Comparison of ENCODE assay signal across 10 cellular contexts in genomic region chr2:45607701-45608100, GRCh38. TPM values are rescaled to one million over a fixed set of nuclear protein-coding genes. Genes with fewer than 3 reads are reported as not detected.
DNase-seq lines count a peak whose midpoint lies in the region; TF ChIP-seq lines count a peak whose summit lies in the region.
"Had no signal": no experiment of that assay in that cellular context is flagged by ENCODE, and none has a peak within 500 bp of the region (broad histone marks: within the 10 kb centered on the region; RNA-seq: fewer than 3 reads in every experiment).

No MANE protein-coding gene starts in this region.

- H3K27me3 ChIP-seq in MM.1S (replicated peaks; ENCODE audit: insufficient read depth, low read length) (no peaks in the 10 kb centered on the region), parathyroid adenoma (ENCODE audit: control insufficient read depth, insufficient read depth, low read length) (no peaks in the 10 kb centered on the region)
- H3K27me3 ChIP-seq: Peyer's patch had no signal

- no peaks in the 10 kb centered on the region for H3K9me2 ChIP-seq in MM.1S (replicated peaks; ENCODE audit: insufficient read depth, low read length)

- H3K9ac ChIP-seq in MM.1S (ENCODE audit: low read length), result no peak overlapping the region
- no peak overlapping the region for H3K9ac ChIP-seq in parathyroid adenoma

- H3K79me2 ChIP-seq in MM.1S (ENCODE audit: low read length), result peaks cover 46% of the 10 kb centered on the region
- H3K79me2 ChIP-seq in parathyroid adenoma, result peaks cover 24% of the 10 kb centered on the region

- no peaks in the 10 kb centered on the region for H3K36me3 ChIP-seq in MM.1S (replicated peaks; ENCODE audit: insufficient read depth, low read length)
- no peaks in the 10 kb centered on the region for H3K36me3 ChIP-seq in parathyroid adenoma (ENCODE audit: control insufficient read depth, insufficient read depth, low read length)

- H3K4me2 ChIP-seq in MM.1S (ENCODE audit: low read depth, low read length) (no peak overlapping the region), parathyroid adenoma (ENCODE audit: low read length) (no peak overlapping the region)

- intact Hi-C loops in activated naive CD4-positive, alpha-beta T cell treated with anti-CD3 and anti-CD28 coated beads for 36 hours (cut with micrococcal nuclease), result no loop called here

- no peak overlapping the region for H3K27ac ChIP-seq in MM.1S (ENCODE audit: low read length)
- H3K27ac ChIP-seq in parathyroid adenoma, result no peak overlapping the region
- H3K27ac ChIP-seq: Peyer's patch had no signal

- H3K9me3 ChIP-seq in MM.1S (replicated peaks; ENCODE audit: insufficient read depth, low read length) (no peaks in the 10 kb centered on the region), parathyroid adenoma (ENCODE audit: control insufficient read depth, low read length) (no peaks in the 10 kb centered on the region)
- H3K9me3 ChIP-seq: Peyer's patch had no signal

- CTCF ChIA-PET in activated naive CD4-positive, alpha-beta T cell treated with anti-CD3 and anti-CD28 coated beads for 36 hours (lab: Charles Lee), result interaction anchor here (0.6 to 1.9 kb wide), 3 partner anchors 10 to 57 kb away, joined by 3 to 5 read pairs (median 3); no protein-coding TSS in a partner anchor

- H3K36me3 Mint-ChIP-seq in activated naive CD4-positive, alpha-beta T cell treated with anti-CD3 and anti-CD28 coated beads for 36 hours (ENCODE audit: low read depth), result peaks cover 17% of the 10 kb centered on the region

- H3K4me1 ChIP-seq in MM.1S (ENCODE audit: low read length), result peaks cover 19% of the 10 kb centered on the region; the same call in 1 of the 2 replicates
- peaks cover 9% of the 10 kb centered on the region for H3K4me1 ChIP-seq in parathyroid adenoma

- no peak overlapping the region for H3K4me3 Mint-ChIP-seq in activated naive CD4-positive, alpha-beta T cell treated with anti-CD3 and anti-CD28 coated beads for 36 hours

- no peaks in the 10 kb centered on the region for H3K27me3 Mint-ChIP-seq in activated naive CD4-positive, alpha-beta T cell treated with anti-CD3 and anti-CD28 coated beads for 36 hours (ENCODE audit: low read depth)

- no peaks in the 10 kb centered on the region for H4K20me1 ChIP-seq in MM.1S (ENCODE audit: insufficient read depth, low read length)

- no peak overlapping the region for H3K27ac Mint-ChIP-seq in activated naive CD4-positive, alpha-beta T cell treated with anti-CD3 and anti-CD28 coated beads for 36 hours

- H3F3A ChIP-seq in MM.1S (ENCODE audit: insufficient read depth, low read length), result peaks cover 3% of the 10 kb centered on the region; the same call in 1 of the 2 replicates

- H3K9me3 Mint-ChIP-seq in activated naive CD4-positive, alpha-beta T cell treated with anti-CD3 and anti-CD28 coated beads for 36 hours, result no peaks in the 10 kb centered on the region

- peak in 2 of 3 experiments; percentile 16 to 36 for DNase-seq in NCI-H1417 (lab: John Stamatoyannopoulos, UW)
- no peak for DNase-seq in NCI-H1417 treated with DMSO at 0.1 percent for 48 hours (lab: John Stamatoyannopoulos, UW)
- DNase-seq in MM.1S, result no peak
- peak; percentile 35 to 45 for DNase-seq in cardiac fibroblast (ENCODE audit: low read depth in 2 of 2)
- no peak for DNase-seq in activated naive CD4-positive, alpha-beta T cell treated with anti-CD3 and anti-CD28 coated beads for 36 hours
- no peak for DNase-seq in activated gamma-delta T cell treated with Interleukin-2 at 50 U/mL for 16 hours
- no peak for DNase-seq in stimulated activated CD4-positive, alpha-beta T cell treated with anti-CD3 and anti-CD28 coated beads, Interleukin-2, amount 100 ng/mL, for 24 hours
- DNase-seq: amniotic stem cell, Peyer's patch had no signal

- H3K4me3 ChIP-seq in MM.1S (ENCODE audit: low read length) (no peak overlapping the region), cardiac fibroblast (replicated peaks in 1 of 2; ENCODE audit: low read depth in 2 of 2, low read length in 2 of 2) (no peak overlapping the region), parathyroid adenoma (ENCODE audit: low read depth, low read length) (no peak overlapping the region)
- H3K4me3 ChIP-seq: Peyer's patch had no signal

- TF ChIP-seq CTCF in MM.1S (IDR thresholded peaks at IDR 0.05; ENCODE audit: low read length) (peak; percentile 22; the same call in 1 of the 2 replicates), cardiac fibroblast (IDR thresholded peaks at IDR 0.05; ENCODE audit: low read depth, low read length) (peak; percentile 49), parathyroid adenoma (IDR thresholded peaks at IDR 0.05) (peak; percentile 29)

- H2AFZ ChIP-seq in MM.1S (ENCODE audit: low read length), result no peak overlapping the region
- no peak overlapping the region for H2AFZ ChIP-seq in parathyroid adenoma

- H3K4me1 Mint-ChIP-seq in activated naive CD4-positive, alpha-beta T cell treated with anti-CD3 and anti-CD28 coated beads for 36 hours (ENCODE audit: low read depth), result peaks cover 23% of the 10 kb centered on the region

RNA-seq across cellular contexts. Expression of gene SRBD1, which starts 3.4 kb away (rescaled TPM):
- total RNA-seq in activated naive CD4-positive, alpha-beta T cell treated with anti-CD3 and anti-CD28 coated beads for 36 hours, result 10 to 100 TPM; 21.3 to 22.6 TPM

RNA-seq across cellular contexts. Expression of gene PRKCE, which starts 43.8 kb away (rescaled TPM):
- total RNA-seq in activated naive CD4-positive, alpha-beta T cell treated with anti-CD3 and anti-CD28 coated beads for 36 hours, result 10 to 100 TPM in 1 of 2 experiments, 1 to 10 TPM in 1; 9.4 to 10.6 TPM

Comparison
In these comparisons a context has a peak if more than half of its experiments do, and no peak if none do; other contexts are left out.
1. DNase-seq: peak in NCI-H1417 (2 of 3) and cardiac fibroblast (2 of 2); none in NCI-H1417 treated with DMSO at 0.1 percent for 48 hours (single experiment), MM.1S (single experiment), activated naive CD4-positive, alpha-beta T cell treated with anti-CD3 and anti-CD28 coated beads for 36 hours (single experiment), activated gamma-delta T cell treated with Interleukin-2 at 50 U/mL for 16 hours (single experiment) and stimulated activated CD4-positive, alpha-beta T cell treated with anti-CD3 and anti-CD28 coated beads, Interleukin-2, amount 100 ng/mL, for 24 hours (0 of 2).
2. Peak in every context shown above with its lines, with median percentiles within 50 percentile points of each other: CTCF ChIP-seq.